In the genomic region with DNA sequence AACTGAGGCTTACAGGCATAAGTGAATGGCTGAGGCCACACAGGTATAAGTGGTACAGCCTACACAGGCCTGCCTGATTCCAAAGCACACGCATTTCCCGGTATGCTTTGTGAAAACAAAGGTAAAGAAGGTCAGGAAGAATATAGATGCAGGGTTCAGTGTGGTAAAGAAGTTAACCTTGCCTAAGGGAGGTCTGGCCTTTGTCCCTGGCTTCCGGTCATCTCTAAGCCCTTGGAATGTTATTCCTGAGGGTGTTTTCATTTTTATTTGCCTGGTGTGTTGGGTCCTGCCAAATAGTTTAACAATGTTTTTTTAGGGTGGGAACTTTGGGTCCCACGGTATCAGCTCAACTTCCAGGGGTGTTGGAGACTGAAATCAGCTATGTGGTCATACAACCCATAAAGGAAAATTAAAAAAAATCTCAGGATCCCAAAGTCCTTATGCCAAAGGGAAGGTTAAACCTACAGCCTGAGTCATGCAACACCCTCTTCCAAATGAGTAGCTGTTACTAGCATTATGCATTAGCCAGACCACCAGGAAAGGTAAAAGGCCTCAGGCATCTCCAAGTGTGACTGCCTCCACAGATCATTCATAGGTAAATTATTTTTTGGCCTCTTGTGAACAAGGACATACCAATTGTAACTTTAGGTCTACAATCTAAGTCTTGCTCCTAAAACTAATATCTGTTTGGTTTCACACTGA, we compare ENCODE assay signal across 24 cellular contexts.
"Had no signal": no experiment of that assay in that cellular context is flagged by ENCODE, and none has a peak within 500 bp of the region (broad histone marks: within the 10 kb centered on the region; RNA-seq: fewer than 3 reads in every experiment).

No MANE protein-coding gene starts in this region.

- DNase-seq: activated CD4-positive, alpha-beta T cell treated with anti-CD3 and anti-CD28 coated beads for 48 hours; activated CD4-positive, alpha-beta T cell treated with anti-CD3 and anti-CD28 coated beads, Interleukin-2, amount 50 U/mL, for 48 hours; activated CD8-positive, alpha-beta memory T cell treated with anti-CD3 and anti-CD28 coated beads, Interleukin-2, amount 10 ng/mL, durations not matched to agents 7 days and 5 days; activated effector memory CD4-positive, alpha-beta T cell treated with Interleukin-2 at 50 U/mL for 16 hours; activated naive CD4-positive, alpha-beta T cell; activated T-cell treated with anti-CD3 and anti-CD28 coated beads, Interleukin-2, amount 50 U/mL, for 24 hours; body of pancreas; Kasumi-1; KBM-7; NCI-H1048; NCI-H146; NCI-H187 treated with DMSO at 0.1 percent for 48 hours; NCI-H2081 treated with DMSO at 0.1 percent for 48 hours; NCI-H526 treated with DMSO at 0.1 percent for 48 hours; NCI-H82; T-cell; T-helper 2 cell had no signal

- H3K9me3 Mint-ChIP-seq: activated naive CD4-positive, alpha-beta T cell treated with anti-CD3 and anti-CD28 coated beads, Interleukin-2, amount 50 U/mL, for 24 hours; activated T-cell treated with anti-CD3 and anti-CD28 coated beads, Interleukin-2, amount 50 U/mL, for 24 hours; activated T-helper 1 cell treated with anti-CD3 and anti-CD28 coated beads, Interleukin-12 subunit alpha, Interleukin-12 subunit beta, Interleukin-2, Interleukin-4 antibody, amounts not matched to agents 30 ng/mL and 10 ng/mL and 1 ng/mL, durations not matched to agents 14 hours and 24 hours and 36 hours; central memory CD8-positive, alpha-beta T cell; T-cell had no signal

- H3K27me3 Mint-ChIP-seq: activated naive CD4-positive, alpha-beta T cell treated with anti-CD3 and anti-CD28 coated beads, Interleukin-2, amount 50 U/mL, for 24 hours had no signal

- ATAC-seq: activated CD8-positive, alpha-beta memory T cell treated with anti-CD3 and anti-CD28 coated beads, Interleukin-2, amount 10 ng/mL, durations not matched to agents 7 days and 5 days; body of pancreas; Right ventricle myocardium inferior; T-cell had no signal

- H3K27ac Mint-ChIP-seq: activated CD8-positive, alpha-beta memory T cell treated with anti-CD3 and anti-CD28 coated beads, Interleukin-2, amount 10 ng/mL, durations not matched to agents 7 days and 5 days; activated naive CD4-positive, alpha-beta T cell treated with anti-CD3 and anti-CD28 coated beads, Interleukin-2, amount 50 U/mL, for 24 hours; activated T-cell treated with anti-CD3 and anti-CD28 coated beads, Interleukin-2, amount 50 U/mL, for 24 hours; activated T-helper 1 cell treated with anti-CD3 and anti-CD28 coated beads, Interleukin-12 subunit alpha, Interleukin-12 subunit beta, Interleukin-2, Interleukin-4 antibody, amounts not matched to agents 30 ng/mL and 10 ng/mL and 1 ng/mL, durations not matched to agents 14 hours and 24 hours and 36 hours; T-cell had no signal

- H3K36me3 ChIP-seq: ascending aorta had no signal

- H3K27ac ChIP-seq: ascending aorta, body of pancreas, SK-N-MC, VCaP had no signal

- H3K4me3 Mint-ChIP-seq: activated CD8-positive, alpha-beta memory T cell treated with anti-CD3 and anti-CD28 coated beads, Interleukin-2, amount 10 ng/mL, durations not matched to agents 7 days and 5 days; activated naive CD4-positive, alpha-beta T cell treated with anti-CD3 and anti-CD28 coated beads, Interleukin-2, amount 50 U/mL, for 24 hours; activated T-cell treated with anti-CD3 and anti-CD28 coated beads, Interleukin-2, amount 50 U/mL, for 24 hours; activated T-helper 1 cell treated with anti-CD3 and anti-CD28 coated beads, Interleukin-12 subunit alpha, Interleukin-12 subunit beta, Interleukin-2, Interleukin-4 antibody, amounts not matched to agents 30 ng/mL and 10 ng/mL and 1 ng/mL, durations not matched to agents 14 hours and 24 hours and 36 hours; central memory CD8-positive, alpha-beta T cell; T-cell had no signal

- H3K4me1 ChIP-seq: ascending aorta, body of pancreas had no signal

- H3K9me3 ChIP-seq: ascending aorta, body of pancreas had no signal

- H3K36me3 Mint-ChIP-seq: activated CD8-positive, alpha-beta memory T cell treated with anti-CD3 and anti-CD28 coated beads, Interleukin-2, amount 10 ng/mL, durations not matched to agents 7 days and 5 days; activated naive CD4-positive, alpha-beta T cell treated with anti-CD3 and anti-CD28 coated beads, Interleukin-2, amount 50 U/mL, for 24 hours; T-cell had no signal

- H3K4me1 Mint-ChIP-seq: activated CD8-positive, alpha-beta memory T cell treated with anti-CD3 and anti-CD28 coated beads, Interleukin-2, amount 10 ng/mL, durations not matched to agents 7 days and 5 days; activated naive CD4-positive, alpha-beta T cell treated with anti-CD3 and anti-CD28 coated beads, Interleukin-2, amount 50 U/mL, for 24 hours; central memory CD8-positive, alpha-beta T cell; T-cell had no signal

- H3K27me3 ChIP-seq: ascending aorta, body of pancreas had no signal

- H3K4me3 ChIP-seq: ascending aorta, body of pancreas, SK-N-MC had no signal
